1 cellular context compared by ENCODE assay signal in the genomic region with DNA sequence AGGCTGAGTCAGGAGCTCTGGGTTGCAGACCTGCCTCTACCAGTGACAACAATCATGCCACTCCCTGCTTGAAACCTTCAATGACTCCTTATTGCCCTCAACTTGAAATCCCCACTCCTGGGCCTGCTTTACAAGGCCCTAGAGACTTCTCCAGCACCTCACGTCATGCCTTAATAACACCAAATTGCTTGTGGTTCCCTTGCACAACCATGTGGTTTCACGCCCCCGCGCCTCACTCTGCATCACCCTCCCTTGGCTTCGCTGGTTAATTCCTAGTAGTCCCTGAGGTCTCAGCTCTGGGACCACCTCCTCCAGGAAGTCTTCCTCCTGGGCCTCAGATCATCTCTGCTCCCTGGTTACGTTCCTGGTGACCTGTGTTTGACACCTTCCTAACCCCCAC.
A peak's percentile ranks its signal among the peaks of the same experiment; 100 is the strongest.
TF ChIP-seq lines count a peak whose summit lies in the region.

No MANE protein-coding gene starts in this region.

TF ChIP-seq in HEK293, 187 proteins besides CTCF, POLR2A, EP300 and RAD21 (continued from another document and continues in another):
- TF ChIP-seq ZNF701 (tag by site-specific recombination; IDR thresholded peaks at IDR 0.05) (no peak), ZNF169 (tag by site-specific recombination; IDR thresholded peaks at IDR 0.05) (no peak), ZNF140 (tag by site-specific recombination; IDR thresholded peaks at IDR 0.05) (no peak), ZNF785 (tag by site-specific recombination; IDR thresholded peaks at IDR 0.05) (no peak), ZNF274 (IDR thresholded peaks at IDR 0.05; ENCODE audit: low read length) (no peak), ZNF274 (tag by site-specific recombination; IDR thresholded peaks at IDR 0.05; ENCODE audit: borderline replicate concordance) (no peak), ZFP41 (tag by site-specific recombination; IDR thresholded peaks at IDR 0.05; ENCODE audit: borderline replicate concordance) (no peak), ZNF660 (tag by site-specific recombination; IDR thresholded peaks at IDR 0.05) (no peak; the same call in 1 of the 2 replicates), ZNF626 (tag by site-specific recombination; IDR thresholded peaks at IDR 0.05) (no peak), ZBTB49 (tag by site-specific recombination; IDR thresholded peaks at IDR 0.05; ENCODE audit: low read depth) (no peak), SP2 (tag by site-specific recombination; IDR thresholded peaks at IDR 0.05) (peak; percentile 69), ZFP69B (tag by site-specific recombination; IDR thresholded peaks at IDR 0.05) (peak; percentile 97), ZNF311 (tag by site-specific recombination; IDR thresholded peaks at IDR 0.05; ENCODE audit: borderline replicate concordance) (no peak), TCF7L2 (IDR thresholded peaks at IDR 0.05; ENCODE audit: borderline replicate concordance, low read depth, low read length) (no peak), ZNF24 (tag by site-specific recombination; IDR thresholded peaks at IDR 0.05) (peak; percentile 100), ZNF155 (tag by site-specific recombination; IDR thresholded peaks at IDR 0.05) (0 out of 2 replicates have a peak, but pooled peaks have one; percentile 71), ZNF10 (tag by site-specific recombination; IDR thresholded peaks at IDR 0.05) (peak; percentile 99), ZNF146 (tag by site-specific recombination; IDR thresholded peaks at IDR 0.05) (peak; percentile 96), ZNF426 (tag by site-specific recombination; IDR thresholded peaks at IDR 0.05) (no peak), ZNF555 (tag by site-specific recombination; conservative IDR thresholded peaks at IDR 0.05) (no peak), ZSCAN23 (tag by site-specific recombination; IDR thresholded peaks at IDR 0.05) (peak; percentile 100), ZNF791 (tag by site-specific recombination; IDR thresholded peaks at IDR 0.05) (no peak), ZNF132 (tag by site-specific recombination; IDR thresholded peaks at IDR 0.05; ENCODE audit: borderline replicate concordance) (no peak), SP3 (tag by site-specific recombination; IDR thresholded peaks at IDR 0.05) (peak; percentile 74), ZNF747 (tag by site-specific recombination; IDR thresholded peaks at IDR 0.05) (no peak), ZNF76 (tag by site-specific recombination; IDR thresholded peaks at IDR 0.05; ENCODE audit: borderline replicate concordance, low read depth) (peak; percentile 83), REPIN1 (tag by site-specific recombination; IDR thresholded peaks at IDR 0.05; ENCODE audit: low read depth) (no peak; the same call in 1 of the 2 replicates), ZNF768 (tag by site-specific recombination; IDR thresholded peaks at IDR 0.05) (no peak; the same call in 1 of the 2 replicates), YY2 (tag by site-specific recombination; IDR thresholded peaks at IDR 0.05) (no peak), PBX3 (CRISPR knock-in tag; IDR thresholded peaks at IDR 0.05) (no peak), ZNF354C (tag by site-specific recombination; IDR thresholded peaks at IDR 0.05; ENCODE audit: borderline replicate concordance, low read depth) (no peak; the same call in 1 of the 2 replicates), ZNF518A (tag by site-specific recombination; conservative IDR thresholded peaks at IDR 0.05; ENCODE audit: low read depth) (peak; percentile 67), ZNF174 (tag by site-specific recombination; IDR thresholded peaks at IDR 0.05) (no peak), ZBTB11 (tag by site-specific recombination; conservative IDR thresholded peaks at IDR 0.05; ENCODE audit: low read depth) (no peak)
- TF ChIP-seq, protein P1, sequence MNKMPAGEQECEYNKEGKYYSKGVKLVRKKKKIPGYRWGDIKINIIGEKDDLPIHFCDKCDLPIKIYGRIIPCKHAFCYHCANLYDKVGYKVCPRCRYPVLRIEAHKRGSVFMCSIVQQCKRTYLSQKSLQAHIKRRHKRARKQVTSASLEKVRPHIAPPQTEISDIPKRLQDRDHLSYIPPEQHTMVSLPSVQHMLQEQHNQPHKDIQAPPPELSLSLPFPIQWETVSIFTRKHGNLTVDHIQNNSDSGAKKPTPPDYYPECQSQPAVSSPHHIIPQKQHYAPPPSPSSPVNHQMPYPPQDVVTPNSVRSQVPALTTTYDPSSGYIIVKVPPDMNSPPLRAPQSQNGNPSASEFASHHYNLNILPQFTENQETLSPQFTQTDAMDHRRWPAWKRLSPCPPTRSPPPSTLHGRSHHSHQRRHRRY (tag by site-specific recombination; IDR thresholded peaks at IDR 0.05), result peak; percentile 61; the same call in 1 of the 2 replicates
- TF ChIP-seq, protein P2, sequence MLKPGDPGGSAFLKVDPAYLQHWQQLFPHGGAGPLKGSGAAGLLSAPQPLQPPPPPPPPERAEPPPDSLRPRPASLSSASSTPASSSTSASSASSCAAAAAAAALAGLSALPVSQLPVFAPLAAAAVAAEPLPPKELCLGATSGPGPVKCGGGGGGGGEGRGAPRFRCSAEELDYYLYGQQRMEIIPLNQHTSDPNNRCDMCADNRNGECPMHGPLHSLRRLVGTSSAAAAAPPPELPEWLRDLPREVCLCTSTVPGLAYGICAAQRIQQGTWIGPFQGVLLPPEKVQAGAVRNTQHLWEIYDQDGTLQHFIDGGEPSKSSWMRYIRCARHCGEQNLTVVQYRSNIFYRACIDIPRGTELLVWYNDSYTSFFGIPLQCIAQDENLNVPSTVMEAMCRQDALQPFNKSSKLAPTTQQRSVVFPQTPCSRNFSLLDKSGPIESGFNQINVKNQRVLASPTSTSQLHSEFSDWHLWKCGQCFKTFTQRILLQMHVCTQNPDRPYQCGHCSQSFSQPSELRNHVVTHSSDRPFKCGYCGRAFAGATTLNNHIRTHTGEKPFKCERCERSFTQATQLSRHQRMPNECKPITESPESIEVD (tag by site-specific recombination; IDR thresholded peaks at IDR 0.05), result peak; percentile 89; the same call in 1 of the 2 replicates
- TF ChIP-seq, protein P3, sequence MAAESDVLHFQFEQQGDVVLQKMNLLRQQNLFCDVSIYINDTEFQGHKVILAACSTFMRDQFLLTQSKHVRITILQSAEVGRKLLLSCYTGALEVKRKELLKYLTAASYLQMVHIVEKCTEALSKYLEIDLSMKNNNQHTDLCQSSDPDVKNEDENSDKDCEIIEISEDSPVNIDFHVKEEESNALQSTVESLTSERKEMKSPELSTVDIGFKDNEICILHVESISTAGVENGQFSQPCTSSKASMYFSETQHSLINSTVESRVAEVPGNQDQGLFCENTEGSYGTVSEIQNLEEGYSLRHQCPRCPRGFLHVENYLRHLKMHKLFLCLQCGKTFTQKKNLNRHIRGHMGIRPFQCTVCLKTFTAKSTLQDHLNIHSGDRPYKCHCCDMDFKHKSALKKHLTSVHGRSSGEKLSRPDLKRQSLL (tag by site-specific recombination; IDR thresholded peaks at IDR 0.05), result peak; percentile 100
- TF ChIP-seq, protein P4, sequence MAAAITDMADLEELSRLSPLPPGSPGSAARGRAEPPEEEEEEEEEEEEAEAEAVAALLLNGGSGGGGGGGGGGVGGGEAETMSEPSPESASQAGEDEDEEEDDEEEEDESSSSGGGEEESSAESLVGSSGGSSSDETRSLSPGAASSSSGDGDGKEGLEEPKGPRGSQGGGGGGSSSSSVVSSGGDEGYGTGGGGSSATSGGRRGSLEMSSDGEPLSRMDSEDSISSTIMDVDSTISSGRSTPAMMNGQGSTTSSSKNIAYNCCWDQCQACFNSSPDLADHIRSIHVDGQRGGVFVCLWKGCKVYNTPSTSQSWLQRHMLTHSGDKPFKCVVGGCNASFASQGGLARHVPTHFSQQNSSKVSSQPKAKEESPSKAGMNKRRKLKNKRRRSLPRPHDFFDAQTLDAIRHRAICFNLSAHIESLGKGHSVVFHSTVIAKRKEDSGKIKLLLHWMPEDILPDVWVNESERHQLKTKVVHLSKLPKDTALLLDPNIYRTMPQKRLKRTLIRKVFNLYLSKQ (tag by site-specific recombination; IDR thresholded peaks at IDR 0.05; ENCODE audit: borderline replicate concordance), result no peak; the same call in 1 of the 2 replicates
- TF ChIP-seq, protein P5, sequence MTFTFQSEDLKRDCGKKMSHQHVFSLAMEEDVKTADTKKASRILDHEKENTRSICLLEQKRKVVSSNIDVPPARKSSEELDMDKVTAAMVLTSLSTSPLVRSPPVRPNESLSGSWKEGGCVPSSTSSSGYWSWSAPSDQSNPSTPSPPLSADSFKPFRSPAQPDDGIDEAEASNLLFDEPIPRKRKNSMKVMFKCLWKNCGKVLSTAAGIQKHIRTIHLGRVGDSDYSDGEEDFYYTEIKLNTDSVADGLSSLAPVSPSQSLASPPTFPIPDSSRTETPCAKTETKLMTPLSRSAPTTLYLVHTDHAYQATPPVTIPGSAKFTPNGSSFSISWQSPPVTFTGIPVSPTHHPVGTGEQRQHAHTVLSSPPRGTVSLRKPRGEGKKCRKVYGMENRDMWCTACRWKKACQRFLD (tag by site-specific recombination; IDR thresholded peaks at IDR 0.05), result no peak
